ENCODE assay signal across 2 cellular contexts in genomic region chr10:11068861-11069633, GRCh38.
TF ChIP-seq lines count a peak whose summit lies in the region.

No MANE protein-coding gene starts in this region.

TF ChIP-seq in K562, 482 proteins besides CTCF, POLR2A, EP300 and RAD21:
- TF ChIP-seq CEBPG (CRISPR knock-in tag; IDR thresholded peaks at IDR 0.05) (no peak), CEBPG (tag; conservative IDR thresholded peaks at IDR 0.05 in 1 of 2, IDR thresholded peaks at IDR 0.05 in 1 of 2) (peak; percentile 53 to 56; a peak in 3 of 4 replicates), ZBTB9 (CRISPR knock-in tag; IDR thresholded peaks at IDR 0.05) (no peak)
TF ChIP-seq in K562: peak in this region for 1.

TF ChIP-seq in neural cell, 6 proteins besides CTCF, POLR2A, EP300 and RAD21:
- TF ChIP-seq SMC3 (conservative IDR thresholded peaks at IDR 0.05; ENCODE audit: poor library complexity) (no peak), POLR2AphosphoS5 (IDR thresholded peaks at IDR 0.05) (no peak), TAF1 (IDR thresholded peaks at IDR 0.05; ENCODE audit: low read depth) (no peak), EZH2 (IDR thresholded peaks at IDR 0.05; ENCODE audit: borderline replicate concordance, insufficient read depth, low read length, poor library complexity, severe bottlenecking) (no peak), REST (IDR thresholded peaks at IDR 0.05; ENCODE audit: borderline replicate concordance) (peak; percentile 95)
